8 cellular contexts compared by ENCODE assay signal in genomic region chr14:63543000-63543825, GRCh38. TPM values are rescaled to one million over a fixed set of nuclear protein-coding genes. Genes with fewer than 3 reads are reported as not detected.
DNase-seq lines count a peak whose midpoint lies in the region; ATAC-seq lines count a peak whose summit lies in the region.

Gene PPP2R5E, minus strand, starts transcription at chr14:63543377. Its CDS starts 3,692 bp downstream, at chr14:63539685.

- H3K4me3 ChIP-seq in NT2/D1 (ENCODE audit: insufficient read length, low read depth) (peak within 1 kb of the TSS; percentile 86), endocrine pancreas (ENCODE audit: control insufficient read depth, insufficient read depth, low read length) (peak within 1 kb of the TSS; percentile 93), mesenchymal stem cell (ENCODE audit: insufficient read depth in 1 of 2, low read depth in 1 of 2, low read length in 2 of 2) (peak within 1 kb of the TSS; percentile 93 to 99)

- WGBS in mesenchymal stem cell, result under 1% methylated on average over 56 of the region's 78 CpGs

- H3K4me1 Mint-ChIP-seq in activated CD8-positive, alpha-beta memory T cell treated with anti-CD3 and anti-CD28 coated beads, Interleukin-2, amount 10 ng/mL, durations not matched to agents 7 days and 5 days, result peaks cover 24% of the 10 kb centered on the region

- no peaks in the 10 kb centered on the region for H3K4me1 ChIP-seq in NT2/D1 (ENCODE audit: insufficient read depth, insufficient read length)
- peaks cover 16% of the 10 kb centered on the region for H3K4me1 ChIP-seq in endocrine pancreas (ENCODE audit: control insufficient read depth, insufficient read depth, low read length)
- H3K4me1 ChIP-seq in mesenchymal stem cell (ENCODE audit: control insufficient read depth, insufficient read depth, low read depth, low read length), result no peaks in the 10 kb centered on the region

- peak within 1 kb of the TSS; percentile 77 for H2BK120ac ChIP-seq in mesenchymal stem cell (ENCODE audit: low read depth, low read length)

- CTCF ChIA-PET in activated CD8-positive, alpha-beta memory T cell treated with anti-CD3 and anti-CD28 coated beads, Interleukin-2, amount 10 ng/mL, durations not matched to agents 7 days and 5 days (lab: Charles Lee), result interaction anchor here (0.6 to 2.5 kb wide), 9 partner anchors 42 to 227 kb away, joined by 3 to 15 read pairs (median 5); no protein-coding TSS in a partner anchor

- H3K27me3 Mint-ChIP-seq in activated CD8-positive, alpha-beta memory T cell treated with anti-CD3 and anti-CD28 coated beads, Interleukin-2, amount 10 ng/mL, durations not matched to agents 7 days and 5 days, result no peaks in the 10 kb centered on the region

- peak within 1 kb of the TSS; percentile 13 to 96 for H3K4ac ChIP-seq in mesenchymal stem cell (ENCODE audit: low read depth in 1 of 2, low read length in 2 of 2)

- peak within 1 kb of the TSS; percentile 96 for H4K8ac ChIP-seq in mesenchymal stem cell (ENCODE audit: low read length)

- peak within 1 kb of the TSS in 1 of 2 experiments; percentile 97 for H3K14ac ChIP-seq in mesenchymal stem cell (ENCODE audit: low read length in 2 of 2)

- peak within 1 kb of the TSS; percentile 90 for H3K27ac ChIP-seq in mesenchymal stem cell (ENCODE audit: low read length, poor library complexity, severe bottlenecking)

- peak within 1 kb of the TSS; percentile 88 for H3K27ac Mint-ChIP-seq in activated CD8-positive, alpha-beta memory T cell treated with anti-CD3 and anti-CD28 coated beads, Interleukin-2, amount 10 ng/mL, durations not matched to agents 7 days and 5 days

- H3K9me3 ChIP-seq in NT2/D1 (ENCODE audit: insufficient read depth, low read length), result no peaks in the 10 kb centered on the region
- no peaks in the 10 kb centered on the region for H3K9me3 ChIP-seq in endocrine pancreas (ENCODE audit: control insufficient read depth, low read length)
- no peaks in the 10 kb centered on the region for H3K9me3 ChIP-seq in mesenchymal stem cell (ENCODE audit: control insufficient read depth, low read length)

- ATAC-seq in GM21381 (IDR thresholded peaks at IDR 0.05; ENCODE audit: unreplicated experiment), result peak; percentile 94
- peak; percentile 95 for ATAC-seq in activated CD8-positive, alpha-beta memory T cell treated with anti-CD3 and anti-CD28 coated beads, Interleukin-2, amount 10 ng/mL, durations not matched to agents 7 days and 5 days

- peak within 1 kb of the TSS in 1 of 2 experiments; percentile 97 for H3K23ac ChIP-seq in mesenchymal stem cell (ENCODE audit: low read length in 2 of 2)

- H3K9me3 Mint-ChIP-seq in activated CD8-positive, alpha-beta memory T cell treated with anti-CD3 and anti-CD28 coated beads, Interleukin-2, amount 10 ng/mL, durations not matched to agents 7 days and 5 days (ENCODE audit: low read depth), result no peaks in the 10 kb centered on the region

- H3K36me3 Mint-ChIP-seq in activated CD8-positive, alpha-beta memory T cell treated with anti-CD3 and anti-CD28 coated beads, Interleukin-2, amount 10 ng/mL, durations not matched to agents 7 days and 5 days, result peaks cover 13% of the 10 kb centered on the region

- H3K36me3 ChIP-seq in NT2/D1 (ENCODE audit: insufficient read depth, insufficient read length, low read length) (peaks cover 16% of the 10 kb centered on the region), endocrine pancreas (ENCODE audit: control insufficient read depth, insufficient read depth, low read length) (no peaks in the 10 kb centered on the region), mesenchymal stem cell (ENCODE audit: control insufficient read depth in 1 of 2, insufficient read depth in 2 of 2, low read depth in 1 of 2, low read length in 2 of 2) (peaks cover 10 to 16% of the 10 kb centered on the region in 2 experiments)

- H3K18ac ChIP-seq in mesenchymal stem cell (ENCODE audit: low read depth in 1 of 2, low read length in 2 of 2), result peak within 1 kb of the TSS; percentile 91 to 97

- DNase-seq in COR-L47 (lab: John Stamatoyannopoulos, UW) (peak; percentile 99), HUDEP-2 (lab: John Stamatoyannopoulos, UW; ENCODE audit: unreplicated experiment in 76 of 76) (peak; percentile 13 to 98 (median 95)), NT2/D1 (ENCODE audit: low read depth, low spot score) (peak; percentile 94), mesenchymal stem cell (peak; percentile 99)
- DNase-seq in activated CD8-positive, alpha-beta memory T cell treated with anti-CD3 and anti-CD28 coated beads, Interleukin-2, amount 10 ng/mL, durations not matched to agents 7 days and 5 days, result peak; percentile 99
- DNase-seq in stimulated activated CD8-positive, alpha-beta memory T cell treated with anti-CD3 and anti-CD28 coated beads, Interleukin-12 subunit alpha, Interleukin-12 subunit beta, amount 100 ng/mL, for 4 hours (ENCODE audit: low read depth), result peak; percentile 96

- H3K9ac ChIP-seq in NT2/D1 (ENCODE audit: insufficient read length, low read depth) (peak within 1 kb of the TSS; percentile 96), endocrine pancreas (ENCODE audit: control insufficient read depth, insufficient read depth, low read length) (peak within 1 kb of the TSS; percentile 94), mesenchymal stem cell (ENCODE audit: low read length) (peak within 1 kb of the TSS; percentile 97)

- H3K79me1 ChIP-seq in mesenchymal stem cell (replicated peaks; ENCODE audit: low read length, poor library complexity, severe bottlenecking), result peaks cover 9% of the 10 kb centered on the region

- H3K4me3 Mint-ChIP-seq in activated CD8-positive, alpha-beta memory T cell treated with anti-CD3 and anti-CD28 coated beads, Interleukin-2, amount 10 ng/mL, durations not matched to agents 7 days and 5 days, result peak within 1 kb of the TSS; percentile 82

- H2AFZ ChIP-seq in mesenchymal stem cell (ENCODE audit: low read depth, low read length), result peak within 1 kb of the TSS; percentile 100

- peak within 1 kb of the TSS; percentile 73 for H4K91ac ChIP-seq in mesenchymal stem cell (ENCODE audit: low read length)

- no peak within 1 kb of the TSS for H2BK5ac ChIP-seq in mesenchymal stem cell (ENCODE audit: low read depth, low read length, poor library complexity, severe bottlenecking)

- H2BK15ac ChIP-seq in mesenchymal stem cell (ENCODE audit: low read depth, poor library complexity, severe bottlenecking), result peak within 1 kb of the TSS; percentile 96

- H3K27me3 ChIP-seq in NT2/D1 (ENCODE audit: insufficient read depth, insufficient read length) (no peaks in the 10 kb centered on the region), endocrine pancreas (ENCODE audit: control insufficient read depth, insufficient read depth, low read length) (no peaks in the 10 kb centered on the region), mesenchymal stem cell (ENCODE audit: control insufficient read depth in 1 of 2, insufficient read depth in 1 of 2, low read length in 2 of 2) (no peaks in the 10 kb centered on the region)

- peak within 1 kb of the TSS in 1 of 2 experiments; percentile 60 for H2BK12ac ChIP-seq in mesenchymal stem cell (ENCODE audit: low read length in 2 of 2)

- no peak within 1 kb of the TSS for H2AK5ac ChIP-seq in mesenchymal stem cell (ENCODE audit: low read length, severe bottlenecking)

- peak within 1 kb of the TSS; percentile 96 for H3K4me2 ChIP-seq in mesenchymal stem cell (ENCODE audit: low read length, poor library complexity, severe bottlenecking)

RNA-seq across cellular contexts. Expression of gene PPP2R5E, which starts in this region (rescaled TPM):
- 10 to 100 TPM; 45.4 to 48.1 TPM for total RNA-seq in activated CD8-positive, alpha-beta memory T cell treated with anti-CD3 and anti-CD28 coated beads, Interleukin-2, amount 10 ng/mL, durations not matched to agents 7 days and 5 days
- polyA plus RNA-seq in mesenchymal stem cell (2013, experiment 1 of 2), result 26.6 TPM
- 27.2 TPM for polyA plus RNA-seq in mesenchymal stem cell (2013, experiment 2 of 2)

Comparison
In these comparisons a context has a peak if more than half of its experiments do, and no peak if none do; other contexts are left out.
1. Peak in every context shown above with its lines: DNase-seq, ATAC-seq, H3K4me3 ChIP-seq and H3K27ac ChIP-seq.